14 cellular contexts compared by ENCODE assay signal in the genomic region with DNA sequence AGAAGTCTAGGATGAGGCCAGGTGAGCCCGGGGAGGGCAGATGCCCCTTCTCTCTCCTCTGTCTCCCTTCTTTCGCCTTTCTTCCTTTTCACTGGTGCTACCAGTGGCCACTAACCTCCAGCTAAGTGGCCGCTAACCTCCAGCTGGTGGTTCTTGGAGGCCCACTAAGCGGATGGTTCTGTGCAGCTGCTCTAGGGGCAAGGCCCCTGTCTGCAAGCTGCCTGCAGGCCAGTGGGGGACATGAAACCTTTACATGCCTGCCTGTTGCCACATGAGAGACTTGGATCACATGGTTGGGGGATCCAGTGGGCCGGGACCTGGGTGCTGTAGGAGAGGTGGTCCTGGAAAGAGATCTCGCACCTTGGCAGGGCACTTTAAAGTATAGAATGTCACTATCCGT. TPM values are rescaled to one million over a fixed set of nuclear protein-coding genes. Genes with fewer than 3 reads are reported as not detected.
"Had no signal": no experiment of that assay in that cellular context is flagged by ENCODE, and none has a peak within 500 bp of the region (broad histone marks: within the 10 kb centered on the region; RNA-seq: fewer than 3 reads in every experiment).

No MANE protein-coding gene starts in this region.

- H3K27me3 ChIP-seq: heart left ventricle, SJCRH30, testis had no signal

- DNase-seq: activated CD4-positive, alpha-beta T cell treated with anti-CD3 and anti-CD28 coated beads for 36 hours; activated naive CD4-positive, alpha-beta T cell; activated T-cell treated with anti-CD3 and anti-CD28 coated beads, Interleukin-2, amount 50 U/mL, for 1 hour; foreskin melanocyte; heart left ventricle; nephron progenitor cell; SJCRH30; stimulated activated CD4-positive, alpha-beta T cell treated with anti-CD3 and anti-CD28 coated beads, Interleukin-4, amount 100 ng/mL, for 1 hour; stimulated activated CD8-positive, alpha-beta memory T cell treated with anti-CD3 and anti-CD28 coated beads, Interleukin-4, amount 100 ng/mL, for 48 hours; stimulated activated naive CD8-positive, alpha-beta T cell treated with anti-CD3 and anti-CD28 coated beads, Interleukin-15, amount 100 ng/mL, for 72 hours; SW 1271; testis had no signal

- H3K4me3 ChIP-seq: heart left ventricle, SJCRH30, testis had no signal

- H3K27ac Mint-ChIP-seq: nephron progenitor cell had no signal

- H3K4me1 Mint-ChIP-seq: activated CD4-positive, alpha-beta T cell treated with anti-CD3 and anti-CD28 coated beads for 36 hours had no signal

- H3K27me3 Mint-ChIP-seq: activated CD4-positive, alpha-beta T cell treated with anti-CD3 and anti-CD28 coated beads for 36 hours; stimulated activated naive CD8-positive, alpha-beta T cell treated with anti-CD3 and anti-CD28 coated beads, Interleukin-15, amount 100 ng/mL, for 72 hours had no signal

- ATAC-seq: activated CD4-positive, alpha-beta T cell treated with anti-CD3 and anti-CD28 coated beads for 36 hours; heart left ventricle; left lobe of liver; stimulated activated naive CD8-positive, alpha-beta T cell treated with anti-CD3 and anti-CD28 coated beads, Interleukin-15, amount 100 ng/mL, for 72 hours had no signal

- H3K36me3 ChIP-seq: SJCRH30 had no signal

- H3K9me3 ChIP-seq: heart left ventricle, SJCRH30, testis had no signal

- H3K4me3 Mint-ChIP-seq: activated CD4-positive, alpha-beta T cell treated with anti-CD3 and anti-CD28 coated beads for 36 hours; nephron progenitor cell; stimulated activated naive CD8-positive, alpha-beta T cell treated with anti-CD3 and anti-CD28 coated beads, Interleukin-15, amount 100 ng/mL, for 72 hours had no signal

- H3K9me3 Mint-ChIP-seq: nephron progenitor cell; stimulated activated naive CD8-positive, alpha-beta T cell treated with anti-CD3 and anti-CD28 coated beads, Interleukin-15, amount 100 ng/mL, for 72 hours had no signal

RNA-seq across cellular contexts. Expression of a gene that starts 19.4 kb away (rescaled TPM):
- total RNA-seq: osteocyte had no signal
